ENCODE assay signal across 14 cellular contexts in the genomic region with DNA sequence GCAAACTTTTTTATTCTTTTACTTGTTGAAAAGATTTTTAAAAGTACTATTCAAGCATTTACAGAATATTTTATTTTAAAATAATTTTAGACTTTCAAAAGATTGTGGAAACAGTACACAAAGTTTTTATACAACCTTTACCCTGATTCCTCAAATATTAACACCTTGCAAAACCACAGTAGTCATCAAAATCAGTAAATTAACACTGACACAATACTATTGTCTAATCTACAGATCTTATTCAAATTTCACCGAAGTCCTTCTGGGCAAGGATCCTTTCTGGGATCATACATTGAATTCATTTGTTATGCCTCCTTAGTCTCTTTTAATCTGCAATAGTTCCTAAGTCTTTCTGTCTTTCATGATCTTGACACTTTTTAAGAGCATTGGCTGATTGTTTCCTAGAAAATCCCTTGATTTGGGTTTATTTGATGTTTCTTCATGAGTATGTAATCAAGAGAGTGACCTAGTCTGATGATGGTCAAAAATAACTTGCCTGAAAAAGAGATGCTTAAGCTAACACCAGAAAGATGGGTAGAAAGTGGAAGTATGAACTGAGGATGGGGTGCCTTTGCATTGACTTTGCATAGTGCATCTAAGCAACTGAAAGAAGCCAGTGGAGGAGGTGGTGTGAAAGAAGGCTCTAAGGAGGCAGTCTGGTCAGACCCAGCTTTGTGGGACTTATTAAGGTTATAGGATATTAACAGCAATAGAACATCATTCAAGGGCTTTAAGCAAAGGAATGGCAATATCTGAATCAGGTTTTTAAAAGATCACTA. TPM values are rescaled to one million over a fixed set of nuclear protein-coding genes. Genes with fewer than 3 reads are reported as not detected.
DNase-seq lines count a peak whose midpoint lies in the region; ATAC-seq, FAIRE-seq and TF ChIP-seq lines count a peak whose summit lies in the region.
"Had no signal": no experiment of that assay in that cellular context is flagged by ENCODE, and none has a peak within 500 bp of the region (broad histone marks: within the 10 kb centered on the region; RNA-seq: fewer than 3 reads in every experiment).

No MANE protein-coding gene starts in this region.

- 83% methylated on average over 1 of the region's 1 CpG for WGBS in A549 (ENCODE audit: missing lambda C conversion rate)

- H3K27ac Mint-ChIP-seq in CD4-positive, alpha-beta memory T cell = peak overlapping the region in 1 of 7 donors; percentile 5
- H3K27ac Mint-ChIP-seq: T-cell had no signal

- POLR2A ChIA-PET in A549 (lab: Yijun Ruan, JAX) = no interaction called here
- POLR2A ChIA-PET in CD4-positive, alpha-beta memory T cell (lab: Charles Lee; ENCODE audit: partially characterized antibody) = interaction anchor here (1.0 to 1.2 kb wide), 2 partner anchors 10 to 54 kb away, joined by 3 read pairs; a partner anchor contains a TSS

- peaks cover 45 to 59% (median 50%) of the 10 kb centered on the region in 4 donors for H3K4me1 Mint-ChIP-seq in CD4-positive, alpha-beta memory T cell

- CTCF ChIA-PET in A549 (lab: Yijun Ruan, JAX) = interaction anchor here (1.1 to 2.6 kb wide), 2 partner anchors 8 to 43 kb away, joined by 3 to 9 read pairs; no protein-coding TSS in a partner anchor
- CTCF ChIA-PET in CD4-positive, alpha-beta memory T cell (lab: Charles Lee; ENCODE audit: partially characterized antibody) = interaction anchor here (1.3 to 2.3 kb wide), 2 partner anchors 10 to 54 kb away, joined by 3 to 8 read pairs; no protein-coding TSS in a partner anchor

- no peak for TF ChIP-seq RAD21 in A549 (conservative IDR thresholded peaks at IDR 0.05 in 1 of 2, IDR thresholded peaks at IDR 0.05 in 1 of 2)

- peak overlapping the region; percentile 66 for H3K4me2 ChIP-seq in A549

- ATAC-seq in A549 = peak in 1 of 2 experiments; percentile 23; a peak in 2 of 6 replicates
- ATAC-seq in GM19035 (IDR thresholded peaks at IDR 0.05; ENCODE audit: unreplicated experiment) = peak; percentile 80
- ATAC-seq in HG02610 (IDR thresholded peaks at IDR 0.05; ENCODE audit: unreplicated experiment) = peak; percentile 79
- ATAC-seq in HG03442 (IDR thresholded peaks at IDR 0.05; ENCODE audit: unreplicated experiment) = peak; percentile 61
- ATAC-seq: effector memory CD8-positive, alpha-beta T cell; T-cell had no signal

- no peak overlapping the region for H3K4me3 ChIP-seq in A549
- H3K4me3 ChIP-seq in CD4-positive, alpha-beta memory T cell (ENCODE audit: low read length in 2 of 2) = no peak overlapping the region
- H3K4me3 ChIP-seq: MG63, skin epidermis had no signal

- intact Hi-C loops in CD4-positive, alpha-beta memory T cell (cut with micrococcal nuclease) = no loop called here

- no peaks in the 10 kb centered on the region for H3K27me3 ChIP-seq in CD4-positive, alpha-beta memory T cell (ENCODE audit: insufficient read depth, low read length)
- H3K27me3 ChIP-seq: MG63 had no signal

- H3K27me3 Mint-ChIP-seq in CD4-positive, alpha-beta memory T cell = no peaks in the 10 kb centered on the region
- H3K27me3 Mint-ChIP-seq: effector memory CD8-positive, alpha-beta T cell; T-cell had no signal

- FAIRE-seq in A549 (lab: Jason Lieb, UNC) (peak; percentile 59), HTR-8/SVneo (lab: Jason Lieb, UNC) (no peak)

- peaks cover 100% of the 10 kb centered on the region for H3K4me1 ChIP-seq in A549
- peaks cover 73% of the 10 kb centered on the region for H3K4me1 ChIP-seq in CD4-positive, alpha-beta memory T cell (ENCODE audit: insufficient read depth, low read length)

- TF ChIP-seq POLR2A in A549 (IDR thresholded peaks at IDR 0.05; ENCODE audit: low read length) = no peak

- peaks cover 0 to 2% of the 10 kb centered on the region in 2 donors for H3K36me3 Mint-ChIP-seq in CD4-positive, alpha-beta memory T cell
- H3K36me3 Mint-ChIP-seq: T-cell had no signal

- peak overlapping the region in 1 of 8 donors; percentile 41 for H3K4me3 Mint-ChIP-seq in CD4-positive, alpha-beta memory T cell

- TF ChIP-seq EP300 in A549 (IDR thresholded peaks at IDR 0.05) = no peak

- no peaks in the 10 kb centered on the region for H3K9me3 Mint-ChIP-seq in CD4-positive, alpha-beta memory T cell
- H3K9me3 Mint-ChIP-seq: effector memory CD8-positive, alpha-beta T cell; T-cell had no signal

- H3K36me3 ChIP-seq in CD4-positive, alpha-beta memory T cell (ENCODE audit: insufficient read depth, low read length) = no peaks in the 10 kb centered on the region
- H3K36me3 ChIP-seq: MG63 had no signal

- DNase-seq in A549 (ENCODE audit: low read depth in 1 of 2, low spot score in 1 of 2) (no peak), HTR-8/SVneo (ENCODE audit: insufficient read length, low spot score) (no peak), NCI-H2107 treated with DMSO at 0.1 percent for 48 hours (lab: John Stamatoyannopoulos, UW; ENCODE audit: unreplicated experiment) (no peak)
- no peak for DNase-seq in stimulated activated CD4-positive, alpha-beta T cell treated with anti-CD3 and anti-CD28 coated beads, Interleukin-12 subunit alpha, Interleukin-12 subunit beta, amount 100 ng/mL, for 4 hours
- DNase-seq in CD4-positive, alpha-beta memory T cell = no peak
- DNase-seq: effector memory CD8-positive, alpha-beta T cell; MG63; NCI-H446 treated with DMSO at 0.1 percent for 48 hours; T-cell had no signal

- TF ChIP-seq CTCF in A549 (IDR thresholded peaks at IDR 0.05) = no peak

- H3K27ac ChIP-seq in A549 = peak overlapping the region; percentile 70 to 81
- H3K27ac ChIP-seq in CD4-positive, alpha-beta memory T cell (ENCODE audit: low read depth, low read length) = no peak overlapping the region
- H3K27ac ChIP-seq: skin epidermis had no signal

- H3K9me3 ChIP-seq in A549 = no peaks in the 10 kb centered on the region
- H3K9me3 ChIP-seq in CD4-positive, alpha-beta memory T cell (ENCODE audit: control insufficient read depth in 1 of 2, low read length in 2 of 2) = no peaks in the 10 kb centered on the region
- H3K9me3 ChIP-seq: MG63 had no signal

TF ChIP-seq in A549, 52 proteins besides CTCF, POLR2A, EP300 and RAD21:
- TF ChIP-seq MAFK (IDR thresholded peaks at IDR 0.05; ENCODE audit: partially characterized antibody) (peak; percentile 53), CBX2 (IDR thresholded peaks at IDR 0.05; ENCODE audit: borderline replicate concordance, low read depth) (no peak)

RNA-seq across cellular contexts. Expression of a gene that starts 9.7 kb away (rescaled TPM):
- polyA plus RNA-seq in A549 (2011; rRNA removed) = 28.9 and 32.1 TPM in 2 replicates
- polyA plus RNA-seq in A549 (2012; cell fraction: cytosol; rRNA removed) = 18.2 and 18.8 TPM in 2 replicates
- 23.8 and 58.1 TPM in 2 replicates for polyA plus RNA-seq in A549 (2012; cell fraction: nucleus; rRNA removed)
- 25.8 to 29.0 TPM (median 28.2 TPM) in 3 replicates for polyA plus RNA-seq in A549 (2017; fragmentation: RNase III; extraction: RNeasy Plus Mini Kit Qiagen cat#74134 plus additional on column Dnase treatment)
- polyA minus RNA-seq in A549 (2011; rRNA and poly(A)+ RNA removed) = 14.5 and 15.7 TPM in 2 replicates
- 10 to 100 TPM; 37.9 to 43.2 TPM for total RNA-seq in CD4-positive, alpha-beta memory T cell
- polyA plus RNA-seq in CD4-positive, alpha-beta memory T cell = 10 to 100 TPM in 1 of 2 donors, 1 to 10 TPM in 1; 5.3 to 12.0 TPM

RNA-seq across cellular contexts. Expression of a gene that starts 38.1 kb away (rescaled TPM):
- polyA plus RNA-seq in A549 (2011; rRNA removed) = 0.59 and 0.60 TPM in 2 replicates
- 0.04 and 0.05 TPM in 2 replicates for polyA plus RNA-seq in A549 (2012; cell fraction: cytosol; rRNA removed)
- polyA plus RNA-seq in A549 (2012; cell fraction: nucleus; rRNA removed) = 0.07 TPM in 1 of 2 replicates, not detected in the other
- 0.29 to 0.53 TPM (median 0.43 TPM) in 3 replicates for polyA plus RNA-seq in A549 (2017; fragmentation: RNase III; extraction: RNeasy Plus Mini Kit Qiagen cat#74134 plus additional on column Dnase treatment)
- not detected in 2 replicates for polyA minus RNA-seq in A549 (2011; rRNA and poly(A)+ RNA removed)
- under 1 TPM in 1 of 2 experiments, not detected in 1; 0.58 TPM for total RNA-seq in CD4-positive, alpha-beta memory T cell
- polyA plus RNA-seq in CD4-positive, alpha-beta memory T cell = not detected
- total RNA-seq: A673, T-cell had no signal
